Comparison of ENCODE assay signal across 2 cellular contexts in the genomic region with DNA sequence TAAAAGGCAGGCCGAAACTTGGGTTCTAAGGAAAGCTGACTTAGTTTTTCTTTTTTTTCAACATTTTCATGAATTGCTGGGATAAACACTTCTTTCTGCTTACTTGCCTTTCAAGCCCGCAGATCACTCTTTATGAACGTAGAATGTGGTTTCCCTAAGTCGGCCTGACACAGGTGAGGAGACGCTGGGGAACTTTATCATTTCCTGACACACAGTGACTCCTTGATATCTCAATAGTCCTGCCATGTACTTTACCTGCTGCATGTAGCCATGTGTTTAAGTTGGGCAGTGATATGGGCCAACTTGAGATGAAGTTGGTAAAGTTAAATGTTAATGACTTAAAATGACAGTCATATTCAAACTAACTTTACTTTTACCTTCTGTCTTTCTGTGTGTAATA.
TF ChIP-seq lines count a peak whose summit lies in the region.

No MANE protein-coding gene starts in this region.

TF ChIP-seq in GM23338, 12 proteins besides CTCF, POLR2A, EP300 and RAD21 (continues in another document):
- TF ChIP-seq POLR2AphosphoS5 (IDR thresholded peaks at IDR 0.05; ENCODE audit: low read depth) (no peak), ZNF331 (CRISPR knock-in tag; IDR thresholded peaks at IDR 0.05; ENCODE audit: low read depth) (no peak), EZH2phosphoT487 (IDR thresholded peaks at IDR 0.05; ENCODE audit: unreplicated experiment) (no peak), JUNB (IDR thresholded peaks at IDR 0.05; ENCODE audit: unreplicated experiment) (no peak), EZH2 (IDR thresholded peaks at IDR 0.05; ENCODE audit: low read depth, unreplicated experiment) (no peak), STAT1 (IDR thresholded peaks at IDR 0.05; ENCODE audit: unreplicated experiment) (no peak), ZNF114 (CRISPR knock-in tag; IDR thresholded peaks at IDR 0.05) (no peak)
- TF ChIP-seq, protein P1, sequence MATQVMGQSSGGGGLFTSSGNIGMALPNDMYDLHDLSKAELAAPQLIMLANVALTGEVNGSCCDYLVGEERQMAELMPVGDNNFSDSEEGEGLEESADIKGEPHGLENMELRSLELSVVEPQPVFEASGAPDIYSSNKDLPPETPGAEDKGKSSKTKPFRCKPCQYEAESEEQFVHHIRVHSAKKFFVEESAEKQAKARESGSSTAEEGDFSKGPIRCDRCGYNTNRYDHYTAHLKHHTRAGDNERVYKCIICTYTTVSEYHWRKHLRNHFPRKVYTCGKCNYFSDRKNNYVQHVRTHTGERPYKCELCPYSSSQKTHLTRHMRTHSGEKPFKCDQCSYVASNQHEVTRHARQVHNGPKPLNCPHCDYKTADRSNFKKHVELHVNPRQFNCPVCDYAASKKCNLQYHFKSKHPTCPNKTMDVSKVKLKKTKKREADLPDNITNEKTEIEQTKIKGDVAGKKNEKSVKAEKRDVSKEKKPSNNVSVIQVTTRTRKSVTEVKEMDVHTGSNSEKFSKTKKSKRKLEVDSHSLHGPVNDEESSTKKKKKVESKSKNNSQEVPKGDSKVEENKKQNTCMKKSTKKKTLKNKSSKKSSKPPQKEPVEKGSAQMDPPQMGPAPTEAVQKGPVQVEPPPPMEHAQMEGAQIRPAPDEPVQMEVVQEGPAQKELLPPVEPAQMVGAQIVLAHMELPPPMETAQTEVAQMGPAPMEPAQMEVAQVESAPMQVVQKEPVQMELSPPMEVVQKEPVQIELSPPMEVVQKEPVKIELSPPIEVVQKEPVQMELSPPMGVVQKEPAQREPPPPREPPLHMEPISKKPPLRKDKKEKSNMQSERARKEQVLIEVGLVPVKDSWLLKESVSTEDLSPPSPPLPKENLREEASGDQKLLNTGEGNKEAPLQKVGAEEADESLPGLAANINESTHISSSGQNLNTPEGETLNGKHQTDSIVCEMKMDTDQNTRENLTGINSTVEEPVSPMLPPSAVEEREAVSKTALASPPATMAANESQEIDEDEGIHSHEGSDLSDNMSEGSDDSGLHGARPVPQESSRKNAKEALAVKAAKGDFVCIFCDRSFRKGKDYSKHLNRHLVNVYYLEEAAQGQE (IDR thresholded peaks at IDR 0.05; ENCODE audit: unreplicated experiment): no peak
- TF ChIP-seq, protein P2, sequence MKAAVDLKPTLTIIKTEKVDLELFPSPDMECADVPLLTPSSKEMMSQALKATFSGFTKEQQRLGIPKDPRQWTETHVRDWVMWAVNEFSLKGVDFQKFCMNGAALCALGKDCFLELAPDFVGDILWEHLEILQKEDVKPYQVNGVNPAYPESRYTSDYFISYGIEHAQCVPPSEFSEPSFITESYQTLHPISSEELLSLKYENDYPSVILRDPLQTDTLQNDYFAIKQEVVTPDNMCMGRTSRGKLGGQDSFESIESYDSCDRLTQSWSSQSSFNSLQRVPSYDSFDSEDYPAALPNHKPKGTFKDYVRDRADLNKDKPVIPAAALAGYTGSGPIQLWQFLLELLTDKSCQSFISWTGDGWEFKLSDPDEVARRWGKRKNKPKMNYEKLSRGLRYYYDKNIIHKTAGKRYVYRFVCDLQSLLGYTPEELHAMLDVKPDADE (IDR thresholded peaks at IDR 0.05): no peak
- TF ChIP-seq, protein P3, sequence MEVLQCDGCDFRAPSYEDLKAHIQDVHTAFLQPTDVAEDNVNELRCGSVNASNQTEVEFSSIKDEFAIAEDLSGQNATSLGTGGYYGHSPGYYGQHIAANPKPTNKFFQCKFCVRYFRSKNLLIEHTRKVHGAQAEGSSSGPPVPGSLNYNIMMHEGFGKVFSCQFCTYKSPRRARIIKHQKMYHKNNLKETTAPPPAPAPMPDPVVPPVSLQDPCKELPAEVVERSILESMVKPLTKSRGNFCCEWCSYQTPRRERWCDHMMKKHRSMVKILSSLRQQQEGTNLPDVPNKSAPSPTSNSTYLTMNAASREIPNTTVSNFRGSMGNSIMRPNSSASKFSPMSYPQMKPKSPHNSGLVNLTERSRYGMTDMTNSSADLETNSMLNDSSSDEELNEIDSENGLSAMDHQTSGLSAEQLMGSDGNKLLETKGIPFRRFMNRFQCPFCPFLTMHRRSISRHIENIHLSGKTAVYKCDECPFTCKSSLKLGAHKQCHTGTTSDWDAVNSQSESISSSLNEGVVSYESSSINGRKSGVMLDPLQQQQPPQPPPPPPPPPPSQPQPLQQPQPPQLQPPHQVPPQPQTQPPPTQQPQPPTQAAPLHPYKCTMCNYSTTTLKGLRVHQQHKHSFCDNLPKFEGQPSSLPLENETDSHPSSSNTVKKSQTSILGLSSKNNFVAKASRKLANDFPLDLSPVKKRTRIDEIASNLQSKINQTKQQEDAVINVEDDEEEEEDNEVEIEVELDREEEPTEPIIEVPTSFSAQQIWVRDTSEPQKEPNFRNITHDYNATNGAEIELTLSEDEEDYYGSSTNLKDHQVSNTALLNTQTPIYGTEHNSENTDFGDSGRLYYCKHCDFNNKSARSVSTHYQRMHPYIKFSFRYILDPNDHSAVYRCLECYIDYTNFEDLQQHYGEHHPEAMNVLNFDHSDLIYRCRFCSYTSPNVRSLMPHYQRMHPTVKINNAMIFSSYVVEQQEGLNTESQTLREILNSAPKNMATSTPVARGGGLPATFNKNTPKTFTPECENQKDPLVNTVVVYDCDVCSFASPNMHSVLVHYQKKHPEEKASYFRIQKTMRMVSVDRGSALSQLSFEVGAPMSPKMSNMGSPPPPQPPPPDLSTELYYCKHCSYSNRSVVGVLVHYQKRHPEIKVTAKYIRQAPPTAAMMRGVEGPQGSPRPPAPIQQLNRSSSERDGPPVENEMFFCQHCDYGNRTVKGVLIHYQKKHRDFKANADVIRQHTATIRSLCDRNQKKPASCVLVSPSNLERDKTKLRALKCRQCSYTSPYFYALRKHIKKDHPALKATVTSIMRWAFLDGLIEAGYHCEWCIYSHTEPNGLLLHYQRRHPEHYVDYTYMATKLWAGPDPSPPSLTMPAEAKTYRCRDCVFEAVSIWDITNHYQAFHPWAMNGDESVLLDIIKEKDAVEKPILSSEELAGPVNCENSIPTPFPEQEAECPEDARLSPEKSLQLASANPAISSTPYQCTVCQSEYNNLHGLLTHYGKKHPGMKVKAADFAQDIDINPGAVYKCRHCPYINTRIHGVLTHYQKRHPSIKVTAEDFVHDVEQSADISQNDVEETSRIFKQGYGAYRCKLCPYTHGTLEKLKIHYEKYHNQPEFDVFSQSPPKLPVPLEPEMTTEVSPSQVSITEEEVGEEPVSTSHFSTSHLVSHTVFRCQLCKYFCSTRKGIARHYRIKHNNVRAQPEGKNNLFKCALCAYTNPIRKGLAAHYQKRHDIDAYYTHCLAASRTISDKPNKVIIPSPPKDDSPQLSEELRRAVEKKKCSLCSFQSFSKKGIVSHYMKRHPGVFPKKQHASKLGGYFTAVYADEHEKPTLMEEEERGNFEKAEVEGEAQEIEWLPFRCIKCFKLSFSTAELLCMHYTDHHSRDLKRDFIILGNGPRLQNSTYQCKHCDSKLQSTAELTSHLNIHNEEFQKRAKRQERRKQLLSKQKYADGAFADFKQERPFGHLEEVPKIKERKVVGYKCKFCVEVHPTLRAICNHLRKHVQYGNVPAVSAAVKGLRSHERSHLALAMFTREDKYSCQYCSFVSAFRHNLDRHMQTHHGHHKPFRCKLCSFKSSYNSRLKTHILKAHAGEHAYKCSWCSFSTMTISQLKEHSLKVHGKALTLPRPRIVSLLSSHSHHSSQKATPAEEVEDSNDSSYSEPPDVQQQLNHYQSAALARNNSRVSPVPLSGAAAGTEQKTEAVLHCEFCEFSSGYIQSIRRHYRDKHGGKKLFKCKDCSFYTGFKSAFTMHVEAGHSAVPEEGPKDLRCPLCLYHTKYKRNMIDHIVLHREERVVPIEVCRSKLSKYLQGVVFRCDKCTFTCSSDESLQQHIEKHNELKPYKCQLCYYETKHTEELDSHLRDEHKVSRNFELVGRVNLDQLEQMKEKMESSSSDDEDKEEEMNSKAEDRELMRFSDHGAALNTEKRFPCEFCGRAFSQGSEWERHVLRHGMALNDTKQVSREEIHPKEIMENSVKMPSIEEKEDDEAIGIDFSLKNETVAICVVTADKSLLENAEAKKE (CRISPR knock-in tag; IDR thresholded peaks at IDR 0.05): no peak

TF ChIP-seq in H1, 55 proteins besides CTCF, POLR2A, EP300 and RAD21:
- TF ChIP-seq CBX8 (IDR thresholded peaks at IDR 0.05; ENCODE audit: borderline replicate concordance, low read depth, low read length): no peak
- no peak for TF ChIP-seq MAFK (IDR thresholded peaks at IDR 0.05; ENCODE audit: low read depth, low read length)
- TF ChIP-seq SUZ12 (IDR thresholded peaks at IDR 0.05; ENCODE audit: low read length): no peak
- no peak for TF ChIP-seq FOSL1 (IDR thresholded peaks at IDR 0.05; ENCODE audit: insufficient read depth, low read depth, low read length)
- TF ChIP-seq, protein P4, sequence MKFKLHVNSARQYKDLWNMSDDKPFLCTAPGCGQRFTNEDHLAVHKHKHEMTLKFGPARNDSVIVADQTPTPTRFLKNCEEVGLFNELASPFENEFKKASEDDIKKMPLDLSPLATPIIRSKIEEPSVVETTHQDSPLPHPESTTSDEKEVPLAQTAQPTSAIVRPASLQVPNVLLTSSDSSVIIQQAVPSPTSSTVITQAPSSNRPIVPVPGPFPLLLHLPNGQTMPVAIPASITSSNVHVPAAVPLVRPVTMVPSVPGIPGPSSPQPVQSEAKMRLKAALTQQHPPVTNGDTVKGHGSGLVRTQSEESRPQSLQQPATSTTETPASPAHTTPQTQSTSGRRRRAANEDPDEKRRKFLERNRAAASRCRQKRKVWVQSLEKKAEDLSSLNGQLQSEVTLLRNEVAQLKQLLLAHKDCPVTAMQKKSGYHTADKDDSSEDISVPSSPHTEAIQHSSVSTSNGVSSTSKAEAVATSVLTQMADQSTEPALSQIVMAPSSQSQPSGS (IDR thresholded peaks at IDR 0.05; ENCODE audit: low read length): no peak
- TF ChIP-seq CREB1 (IDR thresholded peaks at IDR 0.05): no peak
- no peak for TF ChIP-seq ZNF274 (IDR thresholded peaks at IDR 0.05; ENCODE audit: borderline replicate concordance, extremely low read depth, low read length)
- TF ChIP-seq YY1 (IDR thresholded peaks at IDR 0.05; ENCODE audit: low read depth, low read length): no peak
- no peak for TF ChIP-seq TAF7 (optimal IDR thresholded peaks at IDR 0.05; ENCODE audit: borderline replicate concordance, low read depth, low read length)
- TF ChIP-seq NRF1 (IDR thresholded peaks at IDR 0.05; ENCODE audit: low read depth, low read length): no peak
- TF ChIP-seq KDM4A (IDR thresholded peaks at IDR 0.05; ENCODE audit: low read depth, low read length, severe bottlenecking): no peak
- no peak for TF ChIP-seq RBBP5 (IDR thresholded peaks at IDR 0.05; ENCODE audit: borderline replicate concordance, low read depth, low read length)
- no peak for TF ChIP-seq POU5F1 (IDR thresholded peaks at IDR 0.05; ENCODE audit: low read depth, low read length)
- TF ChIP-seq, protein P5, sequence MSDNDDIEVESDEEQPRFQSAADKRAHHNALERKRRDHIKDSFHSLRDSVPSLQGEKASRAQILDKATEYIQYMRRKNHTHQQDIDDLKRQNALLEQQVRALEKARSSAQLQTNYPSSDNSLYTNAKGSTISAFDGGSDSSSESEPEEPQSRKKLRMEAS (IDR thresholded peaks at IDR 0.05): no peak
- TF ChIP-seq CHD1 (IDR thresholded peaks at IDR 0.05; ENCODE audit: low read depth, low read length): no peak
- no peak for TF ChIP-seq PHF8 (conservative IDR thresholded peaks at IDR 0.05; ENCODE audit: low read depth, low read length)
- TF ChIP-seq SP4 (IDR thresholded peaks at IDR 0.05; ENCODE audit: low read length): no peak
- TF ChIP-seq, protein P6, sequence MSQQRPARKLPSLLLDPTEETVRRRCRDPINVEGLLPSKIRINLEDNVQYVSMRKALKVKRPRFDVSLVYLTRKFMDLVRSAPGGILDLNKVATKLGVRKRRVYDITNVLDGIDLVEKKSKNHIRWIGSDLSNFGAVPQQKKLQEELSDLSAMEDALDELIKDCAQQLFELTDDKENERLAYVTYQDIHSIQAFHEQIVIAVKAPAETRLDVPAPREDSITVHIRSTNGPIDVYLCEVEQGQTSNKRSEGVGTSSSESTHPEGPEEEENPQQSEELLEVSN (IDR thresholded peaks at IDR 0.05): no peak
